8 cellular contexts compared by ENCODE assay signal in genomic region chr17:50541916-50542688, GRCh38. TPM values are rescaled to one million over a fixed set of nuclear protein-coding genes. Genes with fewer than 3 reads are reported as not detected.
DNase-seq lines count a peak whose midpoint lies in the region; ATAC-seq and TF ChIP-seq lines count a peak whose summit lies in the region.

No MANE protein-coding gene starts in this region.

- peak overlapping the region; percentile 63 for H3K4me3 ChIP-seq in NT2/D1 (ENCODE audit: insufficient read length, low read depth)
- H3K4me3 ChIP-seq in epithelial cell of esophagus (ENCODE audit: low read length): peak overlapping the region; percentile 25
- H3K4me3 ChIP-seq in mucosa of descending colon: peak overlapping the region; percentile 12

- peak; percentile 78 for ATAC-seq in GM19463 (IDR thresholded peaks at IDR 0.05; ENCODE audit: unreplicated experiment)
- peak; percentile 81 for ATAC-seq in mucosa of descending colon

- intact Hi-C loops in mucosa of descending colon (cut with DNase I, micrococcal nuclease): loop anchor here (5.0 to 10.0 kb wide), 4 partner anchors 57 to 303 kb away; partner anchors contain the start of gene ANKRD40 (in 1 of the 2)

- peak; percentile 73 for DNase-seq in COLO668 (lab: John Stamatoyannopoulos, UW; ENCODE audit: unreplicated experiment)
- peak; percentile 83 for DNase-seq in HK-2 (ENCODE audit: unreplicated experiment)
- DNase-seq in NT2/D1 (ENCODE audit: low read depth, low spot score): no peak
- peak; percentile 80 for DNase-seq in activated T-cell treated with anti-CD3 and anti-CD28 coated beads for 1 hour (ENCODE audit: low read depth)
- DNase-seq in epithelial cell of esophagus (ENCODE audit: low read depth): peak; percentile 80
- peak; percentile 90 to 95 (median 92) for DNase-seq in mucosa of descending colon
- DNase-seq in stimulated activated CD8-positive, alpha-beta memory T cell treated with anti-CD3 and anti-CD28 coated beads, Interleukin-4, amount 100 ng/mL, for 1 hour (ENCODE audit: low read depth in 2 of 2, low spot score in 1 of 2): peak; percentile 63 to 73

- H3K4me1 ChIP-seq in NT2/D1 (ENCODE audit: insufficient read depth, insufficient read length) (peaks cover 31% of the 10 kb centered on the region), mucosa of descending colon (ENCODE audit: low read depth) (peaks cover 64% of the 10 kb centered on the region)

- TF ChIP-seq CTCF in epithelial cell of esophagus (IDR thresholded peaks at IDR 0.05; ENCODE audit: insufficient read depth, low read depth, low read length, missing control alignments): no peak
- no peak for TF ChIP-seq CTCF in mucosa of descending colon (IDR thresholded peaks at IDR 0.05)

- peak overlapping the region; percentile 86 for H3K9ac ChIP-seq in NT2/D1 (ENCODE audit: insufficient read length, low read depth)

- no peaks in the 10 kb centered on the region for H3K9me3 ChIP-seq in NT2/D1 (ENCODE audit: insufficient read depth, low read length)
- H3K9me3 ChIP-seq in mucosa of descending colon: no peaks in the 10 kb centered on the region

- H3K36me3 ChIP-seq in NT2/D1 (ENCODE audit: insufficient read depth, insufficient read length, low read length) (no peaks in the 10 kb centered on the region), mucosa of descending colon (ENCODE audit: low read depth) (no peaks in the 10 kb centered on the region)

- H3K27me3 ChIP-seq in NT2/D1 (ENCODE audit: insufficient read depth, insufficient read length): peaks cover 31% of the 10 kb centered on the region

RNA-seq across cellular contexts. Expression of gene SPATA20, which starts 4.9 kb away (rescaled TPM):
- 10 to 100 TPM; 54.3 to 95.3 (median 65.4) TPM for total RNA-seq in mucosa of descending colon

RNA-seq across cellular contexts. Expression of gene EPN3, which starts 9.6 kb away (rescaled TPM):
- total RNA-seq in mucosa of descending colon: 10 to 100 TPM; 16.2 to 40.0 (median 27.4) TPM

RNA-seq across cellular contexts. Expression of gene CACNA1G, which starts 18.4 kb away (rescaled TPM):
- total RNA-seq in mucosa of descending colon: under 1 TPM; 0.07 to 0.32 (median 0.12) TPM

RNA-seq across cellular contexts. Expression of gene MYCBPAP, which starts 33.9 kb away (rescaled TPM):
- total RNA-seq in mucosa of descending colon: 1 to 10 TPM; 1.6 to 3.4 (median 2.4) TPM

Comparison
In these comparisons a context has a peak if more than half of its experiments do, and no peak if none do; other contexts are left out.
1. H3K4me3 ChIP-seq: peak in every context shown above with its lines; median percentile 63 in NT2/D1; 25 in epithelial cell of esophagus; 12 in mucosa of descending colon.